Comparison of ENCODE assay signal across 19 cellular contexts in the genomic region with DNA sequence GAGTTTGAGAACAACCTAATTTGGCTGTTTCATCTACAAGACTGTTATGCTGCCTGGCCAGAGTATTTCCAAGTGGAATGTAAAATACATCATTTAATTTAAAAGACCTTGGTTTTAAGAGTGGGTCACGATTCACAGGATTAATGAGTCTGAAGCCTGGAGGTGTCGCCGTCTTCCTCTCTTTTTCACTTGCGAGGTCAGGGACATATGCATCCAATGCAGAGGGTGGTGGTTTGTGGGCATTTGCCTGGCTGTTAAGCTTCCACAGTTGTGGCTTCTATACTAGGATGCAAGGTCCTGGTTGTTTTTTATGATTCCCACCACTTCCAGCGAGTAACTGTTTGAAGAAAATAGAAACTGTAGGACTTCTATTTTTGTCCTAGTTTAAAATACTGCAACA.
"Had no signal": no experiment of that assay in that cellular context is flagged by ENCODE, and none has a peak within 500 bp of the region (broad histone marks: within the 10 kb centered on the region; RNA-seq: fewer than 3 reads in every experiment).

No MANE protein-coding gene starts in this region.

- H3K36me3 ChIP-seq: adrenal gland, esophagus muscularis mucosa, pancreas had no signal

- ATAC-seq: activated CD4-positive, CD25-positive, alpha-beta regulatory T cell treated with anti-CD3 and anti-CD28 coated beads, Interleukin-2, amount 50 U/mL, for 24 hours; activated T-helper 17 cell treated with anti-CD3 and anti-CD28 coated beads, Interleukin-2, amount 50 U/mL, for 72 hours; left ventricle myocardium superior; mucosa of descending colon; naive thymus-derived CD4-positive, alpha-beta T cell; pancreas; stimulated activated effector memory CD8-positive, alpha-beta T cell treated with anti-CD3 and anti-CD28 coated beads, Interleukin-12 subunit alpha, Interleukin-12 subunit beta, amount 100 ng/mL, for 72 hours had no signal

- H3K4me3 ChIP-seq: adrenal gland, esophagus muscularis mucosa, mucosa of descending colon, pancreas had no signal

- DNase-seq: activated CD4-positive, alpha-beta T cell treated with anti-CD3 and anti-CD28 coated beads, Interleukin-2, amount 50 U/mL, for 1 hour; activated CD8-positive, alpha-beta memory T cell treated with anti-CD3 and anti-CD28 coated beads for 24 hours; activated naive CD4-positive, alpha-beta T cell treated with anti-CD3 and anti-CD28 coated beads, Interleukin-2, amount 10 ng/mL, durations not matched to agents 7 days and 5 days; adrenal gland; glutamatergic neuron; hypothalamus; left ventricle myocardium superior; mucosa of descending colon; naive thymus-derived CD4-positive, alpha-beta T cell; pancreas; stimulated activated CD4-positive, alpha-beta T cell treated with anti-CD3 and anti-CD28 coated beads, Interleukin-12 subunit alpha, Interleukin-12 subunit beta, amount 100 ng/mL, for 4 hours; stimulated activated CD4-positive, alpha-beta T cell treated with anti-CD3 and anti-CD28 coated beads, Interleukin-2, amount 100 ng/mL, for 24 hours had no signal

- H3K27ac ChIP-seq: adrenal gland, esophagus muscularis mucosa, pancreas had no signal

- H3K9me3 ChIP-seq: adrenal gland, esophagus muscularis mucosa, mucosa of descending colon, pancreas had no signal

- H3K4me3 Mint-ChIP-seq: activated naive CD4-positive, alpha-beta T cell treated with anti-CD3 and anti-CD28 coated beads, Interleukin-2, amount 10 ng/mL, durations not matched to agents 7 days and 5 days; activated T-helper 17 cell treated with anti-CD3 and anti-CD28 coated beads, Interleukin-2, amount 50 U/mL, for 72 hours; memory B cell; naive thymus-derived CD4-positive, alpha-beta T cell; stimulated activated effector memory CD8-positive, alpha-beta T cell treated with anti-CD3 and anti-CD28 coated beads, Interleukin-12 subunit alpha, Interleukin-12 subunit beta, amount 100 ng/mL, for 72 hours; T-helper 2 cell treated with Interferon-gamma antibody and Interleukin-4, amounts not matched to agents 5 μg/mL and 100 μg/mL, for 36 hours had no signal

- H3K36me3 Mint-ChIP-seq: activated naive CD4-positive, alpha-beta T cell treated with anti-CD3 and anti-CD28 coated beads, Interleukin-2, amount 10 ng/mL, durations not matched to agents 7 days and 5 days; memory B cell; naive thymus-derived CD4-positive, alpha-beta T cell; stimulated activated effector memory CD8-positive, alpha-beta T cell treated with anti-CD3 and anti-CD28 coated beads, Interleukin-12 subunit alpha, Interleukin-12 subunit beta, amount 100 ng/mL, for 72 hours had no signal

- H3K27me3 ChIP-seq: adrenal gland, esophagus muscularis mucosa, pancreas had no signal

- H3K27me3 Mint-ChIP-seq: activated naive CD4-positive, alpha-beta T cell treated with anti-CD3 and anti-CD28 coated beads, Interleukin-2, amount 10 ng/mL, durations not matched to agents 7 days and 5 days; activated T-helper 17 cell treated with anti-CD3 and anti-CD28 coated beads, Interleukin-2, amount 50 U/mL, for 72 hours had no signal

- FAIRE-seq: endometrium, pancreas had no signal

- H3K27ac Mint-ChIP-seq: activated naive CD4-positive, alpha-beta T cell treated with anti-CD3 and anti-CD28 coated beads, Interleukin-2, amount 10 ng/mL, durations not matched to agents 7 days and 5 days; activated T-helper 17 cell treated with anti-CD3 and anti-CD28 coated beads, Interleukin-2, amount 50 U/mL, for 72 hours; memory B cell; stimulated activated effector memory CD8-positive, alpha-beta T cell treated with anti-CD3 and anti-CD28 coated beads, Interleukin-12 subunit alpha, Interleukin-12 subunit beta, amount 100 ng/mL, for 72 hours; T-helper 2 cell treated with Interferon-gamma antibody and Interleukin-4, amounts not matched to agents 5 μg/mL and 100 μg/mL, for 36 hours had no signal

- H3K9me3 Mint-ChIP-seq: activated naive CD4-positive, alpha-beta T cell treated with anti-CD3 and anti-CD28 coated beads, Interleukin-2, amount 10 ng/mL, durations not matched to agents 7 days and 5 days; activated T-helper 17 cell treated with anti-CD3 and anti-CD28 coated beads, Interleukin-2, amount 50 U/mL, for 72 hours; memory B cell; naive thymus-derived CD4-positive, alpha-beta T cell; stimulated activated effector memory CD8-positive, alpha-beta T cell treated with anti-CD3 and anti-CD28 coated beads, Interleukin-12 subunit alpha, Interleukin-12 subunit beta, amount 100 ng/mL, for 72 hours; T-helper 2 cell treated with Interferon-gamma antibody and Interleukin-4, amounts not matched to agents 5 μg/mL and 100 μg/mL, for 36 hours had no signal
